In the genomic region with DNA sequence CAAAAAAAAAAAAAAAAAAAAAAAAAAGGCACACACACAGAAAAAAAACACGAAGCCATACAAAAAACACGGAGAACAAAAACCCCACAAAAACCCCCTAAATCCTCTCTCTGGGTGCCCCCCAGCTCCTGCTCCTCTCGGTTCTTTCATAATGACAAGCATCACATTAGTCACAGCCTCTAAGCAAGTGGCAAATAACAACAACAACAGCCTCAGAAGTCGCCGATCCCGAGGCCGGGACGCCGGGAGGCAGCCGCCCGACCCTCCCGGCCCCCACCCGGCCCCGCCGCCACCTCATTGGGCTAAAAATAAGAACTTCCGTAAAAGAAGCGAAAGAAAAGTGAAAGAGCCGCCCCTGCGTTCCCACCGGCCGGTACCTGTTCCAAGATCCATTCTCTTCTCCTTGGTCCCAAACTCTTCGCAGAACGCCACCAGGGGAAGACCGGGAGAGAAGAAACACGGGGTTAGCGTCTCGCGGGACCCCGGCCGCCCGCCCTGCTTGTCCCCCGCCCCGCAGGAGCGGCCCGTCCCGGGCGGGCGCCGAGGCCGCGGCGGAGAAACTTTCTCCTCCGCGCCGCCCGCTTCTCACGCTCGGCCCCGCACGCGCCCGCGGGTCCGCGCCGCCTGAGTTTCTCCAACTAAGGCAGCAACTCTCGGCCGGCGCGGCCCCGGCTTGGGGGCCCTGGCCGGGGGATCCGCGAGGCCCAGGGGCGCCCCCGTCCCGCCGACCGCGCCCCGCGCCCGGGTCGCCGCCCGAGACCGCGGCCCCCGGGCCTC, we compare ENCODE assay signal across 2 cellular contexts.
TF ChIP-seq lines count a peak whose summit lies in the region.

No MANE protein-coding gene starts in this region.

TF ChIP-seq in K562, 482 proteins besides CTCF, POLR2A, EP300 and RAD21 (continued from another document and continues in another):
- TF ChIP-seq, protein P1, sequence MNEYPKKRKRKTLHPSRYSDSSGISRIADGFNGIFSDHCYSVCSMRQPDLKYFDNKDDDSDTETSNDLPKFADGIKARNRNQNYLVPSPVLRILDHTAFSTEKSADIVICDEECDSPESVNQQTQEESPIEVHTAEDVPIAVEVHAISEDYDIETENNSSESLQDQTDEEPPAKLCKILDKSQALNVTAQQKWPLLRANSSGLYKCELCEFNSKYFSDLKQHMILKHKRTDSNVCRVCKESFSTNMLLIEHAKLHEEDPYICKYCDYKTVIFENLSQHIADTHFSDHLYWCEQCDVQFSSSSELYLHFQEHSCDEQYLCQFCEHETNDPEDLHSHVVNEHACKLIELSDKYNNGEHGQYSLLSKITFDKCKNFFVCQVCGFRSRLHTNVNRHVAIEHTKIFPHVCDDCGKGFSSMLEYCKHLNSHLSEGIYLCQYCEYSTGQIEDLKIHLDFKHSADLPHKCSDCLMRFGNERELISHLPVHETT (CRISPR knock-in tag; conservative IDR thresholded peaks at IDR 0.05 in 1 of 2, IDR thresholded peaks at IDR 0.05 in 1 of 2): peak in 1 of 2 experiments; percentile 2; a peak in 1 of 4 replicates
- no peak for TF ChIP-seq MTF1 (CRISPR knock-in tag; IDR thresholded peaks at IDR 0.05; ENCODE audit: borderline replicate concordance)
- TF ChIP-seq CC2D1A (IDR thresholded peaks at IDR 0.05): no peak
- TF ChIP-seq, protein P2, sequence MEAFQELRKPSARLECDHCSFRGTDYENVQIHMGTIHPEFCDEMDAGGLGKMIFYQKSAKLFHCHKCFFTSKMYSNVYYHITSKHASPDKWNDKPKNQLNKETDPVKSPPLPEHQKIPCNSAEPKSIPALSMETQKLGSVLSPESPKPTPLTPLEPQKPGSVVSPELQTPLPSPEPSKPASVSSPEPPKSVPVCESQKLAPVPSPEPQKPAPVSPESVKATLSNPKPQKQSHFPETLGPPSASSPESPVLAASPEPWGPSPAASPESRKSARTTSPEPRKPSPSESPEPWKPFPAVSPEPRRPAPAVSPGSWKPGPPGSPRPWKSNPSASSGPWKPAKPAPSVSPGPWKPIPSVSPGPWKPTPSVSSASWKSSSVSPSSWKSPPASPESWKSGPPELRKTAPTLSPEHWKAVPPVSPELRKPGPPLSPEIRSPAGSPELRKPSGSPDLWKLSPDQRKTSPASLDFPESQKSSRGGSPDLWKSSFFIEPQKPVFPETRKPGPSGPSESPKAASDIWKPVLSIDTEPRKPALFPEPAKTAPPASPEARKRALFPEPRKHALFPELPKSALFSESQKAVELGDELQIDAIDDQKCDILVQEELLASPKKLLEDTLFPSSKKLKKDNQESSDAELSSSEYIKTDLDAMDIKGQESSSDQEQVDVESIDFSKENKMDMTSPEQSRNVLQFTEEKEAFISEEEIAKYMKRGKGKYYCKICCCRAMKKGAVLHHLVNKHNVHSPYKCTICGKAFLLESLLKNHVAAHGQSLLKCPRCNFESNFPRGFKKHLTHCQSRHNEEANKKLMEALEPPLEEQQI (IDR thresholded peaks at IDR 0.05): no peak
- TF ChIP-seq, protein P3, sequence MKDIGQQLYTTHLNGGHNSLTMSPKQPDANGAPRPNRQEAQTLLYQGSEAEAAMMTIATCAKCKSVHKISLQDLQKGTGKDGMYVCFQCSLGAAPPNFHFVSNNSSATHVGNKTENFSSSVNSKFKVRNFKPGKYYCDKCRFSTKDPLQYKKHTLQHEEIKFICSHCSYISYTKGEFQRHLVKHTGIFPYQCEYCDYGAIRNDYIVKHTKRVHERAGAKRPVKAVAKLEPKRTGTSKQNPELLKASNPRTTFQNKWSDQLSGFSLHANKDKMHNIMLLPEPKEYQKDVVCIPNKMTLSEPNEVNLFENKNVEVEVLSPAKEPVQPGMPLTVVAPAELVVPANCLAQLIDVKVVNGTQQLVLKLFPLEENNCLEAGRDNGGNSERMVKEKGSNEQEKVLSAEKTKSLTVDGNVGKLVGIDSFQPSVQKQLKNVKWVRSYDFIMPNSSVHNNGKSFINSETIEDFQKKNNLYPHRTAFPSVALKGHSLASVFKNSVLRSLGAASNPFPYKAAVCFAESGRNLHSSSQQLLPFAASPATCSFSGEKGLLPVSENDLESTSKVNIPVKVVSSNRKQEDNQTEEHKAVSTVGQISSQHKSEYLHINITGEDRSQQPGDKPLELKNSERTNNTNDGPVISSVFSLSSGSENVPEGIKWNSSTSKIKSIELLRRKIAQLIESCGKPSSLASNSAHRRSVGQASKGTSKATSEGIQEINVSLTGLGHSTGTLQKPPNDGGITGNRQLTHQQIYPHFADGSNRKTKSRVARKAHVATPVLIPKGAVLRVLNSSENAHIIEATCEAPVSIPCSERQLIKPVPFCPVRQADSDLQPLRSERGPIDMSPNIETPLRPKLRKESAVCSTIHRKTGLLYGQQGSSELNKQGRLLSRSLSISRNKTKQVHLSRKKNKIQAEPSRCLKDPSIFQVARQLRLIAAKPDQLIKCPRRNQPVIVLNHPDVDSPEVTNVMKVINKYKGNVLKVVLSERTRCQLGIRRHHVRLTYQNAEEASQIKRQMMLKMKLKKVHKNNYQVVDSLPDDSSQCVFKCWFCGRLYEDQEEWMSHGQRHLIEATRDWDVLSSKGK (CRISPR knock-in tag; IDR thresholded peaks at IDR 0.05): no peak
- TF ChIP-seq GATA2 (CRISPR knock-in tag; IDR thresholded peaks at IDR 0.05): no peak
- peak; percentile 34; the same call in 1 of the 2 replicates for TF ChIP-seq GATAD2B (IDR thresholded peaks at IDR 0.05; ENCODE audit: borderline replicate concordance)
- TF ChIP-seq PTRF (tag; IDR thresholded peaks at IDR 0.05): no peak
- peak; percentile 36 for TF ChIP-seq ZNF384 (IDR thresholded peaks at IDR 0.05; ENCODE audit: low read depth, low read length)
- no peak for TF ChIP-seq ZNF586 (CRISPR knock-in tag; conservative IDR thresholded peaks at IDR 0.05)
- no peak for TF ChIP-seq ZNF24 (IDR thresholded peaks at IDR 0.05)
- no peak for TF ChIP-seq ZNF444 (CRISPR knock-in tag; IDR thresholded peaks at IDR 0.05)
- TF ChIP-seq ZFP36 (IDR thresholded peaks at IDR 0.05; ENCODE audit: low read depth, low read length, partially characterized antibody): no peak
- TF ChIP-seq SRSF1 (IDR thresholded peaks at IDR 0.05; ENCODE audit: low read depth, low read length): no peak
- TF ChIP-seq, protein P4, sequence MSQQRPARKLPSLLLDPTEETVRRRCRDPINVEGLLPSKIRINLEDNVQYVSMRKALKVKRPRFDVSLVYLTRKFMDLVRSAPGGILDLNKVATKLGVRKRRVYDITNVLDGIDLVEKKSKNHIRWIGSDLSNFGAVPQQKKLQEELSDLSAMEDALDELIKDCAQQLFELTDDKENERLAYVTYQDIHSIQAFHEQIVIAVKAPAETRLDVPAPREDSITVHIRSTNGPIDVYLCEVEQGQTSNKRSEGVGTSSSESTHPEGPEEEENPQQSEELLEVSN (IDR thresholded peaks at IDR 0.05; ENCODE audit: borderline replicate concordance in 1 of 2, extremely low read depth in 1 of 2, insufficient read depth in 1 of 2, insufficient read length in 1 of 2, low read depth in 1 of 2, low read length in 1 of 2, poor library complexity in 1 of 2, severe bottlenecking in 1 of 2): peak in 1 of 2 experiments; percentile 75
- TF ChIP-seq U2AF1 (optimal IDR thresholded peaks at IDR 0.05; ENCODE audit: low read depth, low read length): no peak
- no peak for TF ChIP-seq ZBTB1 (CRISPR knock-in tag; IDR thresholded peaks at IDR 0.05; ENCODE audit: borderline replicate concordance, low read depth)
- TF ChIP-seq SNIP1 (IDR thresholded peaks at IDR 0.05; ENCODE audit: low read depth): no peak
- no peak for TF ChIP-seq RCOR1 (IDR thresholded peaks at IDR 0.05; ENCODE audit: borderline replicate concordance in 1 of 2, low read depth in 2 of 2, low read length in 2 of 2)
- TF ChIP-seq MEIS2 (IDR thresholded peaks at IDR 0.05; ENCODE audit: partially characterized antibody): no peak
- peak; percentile 40; the same call in 1 of the 2 replicates for TF ChIP-seq ZBTB7A (IDR thresholded peaks at IDR 0.05; ENCODE audit: borderline replicate concordance, control insufficient read depth, low read depth, low read length)
- peak; percentile 14 for TF ChIP-seq SAP30 (IDR thresholded peaks at IDR 0.05; ENCODE audit: borderline replicate concordance, insufficient read depth, low read depth, low read length, poor library complexity, severe bottlenecking)
- TF ChIP-seq CSDE1 (IDR thresholded peaks at IDR 0.05): no peak

TF ChIP-seq in HepG2, 621 proteins besides CTCF, POLR2A, EP300 and RAD21 (continued from another document):
- TF ChIP-seq, protein P5, sequence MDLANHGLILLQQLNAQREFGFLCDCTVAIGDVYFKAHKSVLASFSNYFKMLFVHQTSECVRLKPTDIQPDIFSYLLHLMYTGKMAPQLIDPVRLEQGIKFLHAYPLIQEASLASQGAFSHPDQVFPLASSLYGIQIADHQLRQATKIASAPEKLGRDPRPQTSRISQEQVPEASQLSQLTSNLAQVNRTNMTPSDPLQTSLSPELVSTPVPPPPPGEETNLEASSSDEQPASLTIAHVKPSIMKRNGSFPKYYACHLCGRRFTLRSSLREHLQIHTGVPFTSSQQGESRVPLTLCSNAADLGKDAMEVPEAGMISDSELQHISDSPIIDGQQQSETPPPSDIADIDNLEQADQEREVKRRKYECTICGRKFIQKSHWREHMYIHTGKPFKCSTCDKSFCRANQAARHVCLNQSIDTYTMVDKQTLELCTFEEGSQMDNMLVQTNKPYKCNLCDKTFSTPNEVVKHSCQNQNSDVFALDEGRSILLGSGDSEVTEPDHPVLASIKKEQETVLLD (CRISPR knock-in tag; IDR thresholded peaks at IDR 0.05; ENCODE audit: low read depth): 0 out of 2 replicates have a peak, but pooled peaks have one; percentile 24
- TF ChIP-seq, protein P6, sequence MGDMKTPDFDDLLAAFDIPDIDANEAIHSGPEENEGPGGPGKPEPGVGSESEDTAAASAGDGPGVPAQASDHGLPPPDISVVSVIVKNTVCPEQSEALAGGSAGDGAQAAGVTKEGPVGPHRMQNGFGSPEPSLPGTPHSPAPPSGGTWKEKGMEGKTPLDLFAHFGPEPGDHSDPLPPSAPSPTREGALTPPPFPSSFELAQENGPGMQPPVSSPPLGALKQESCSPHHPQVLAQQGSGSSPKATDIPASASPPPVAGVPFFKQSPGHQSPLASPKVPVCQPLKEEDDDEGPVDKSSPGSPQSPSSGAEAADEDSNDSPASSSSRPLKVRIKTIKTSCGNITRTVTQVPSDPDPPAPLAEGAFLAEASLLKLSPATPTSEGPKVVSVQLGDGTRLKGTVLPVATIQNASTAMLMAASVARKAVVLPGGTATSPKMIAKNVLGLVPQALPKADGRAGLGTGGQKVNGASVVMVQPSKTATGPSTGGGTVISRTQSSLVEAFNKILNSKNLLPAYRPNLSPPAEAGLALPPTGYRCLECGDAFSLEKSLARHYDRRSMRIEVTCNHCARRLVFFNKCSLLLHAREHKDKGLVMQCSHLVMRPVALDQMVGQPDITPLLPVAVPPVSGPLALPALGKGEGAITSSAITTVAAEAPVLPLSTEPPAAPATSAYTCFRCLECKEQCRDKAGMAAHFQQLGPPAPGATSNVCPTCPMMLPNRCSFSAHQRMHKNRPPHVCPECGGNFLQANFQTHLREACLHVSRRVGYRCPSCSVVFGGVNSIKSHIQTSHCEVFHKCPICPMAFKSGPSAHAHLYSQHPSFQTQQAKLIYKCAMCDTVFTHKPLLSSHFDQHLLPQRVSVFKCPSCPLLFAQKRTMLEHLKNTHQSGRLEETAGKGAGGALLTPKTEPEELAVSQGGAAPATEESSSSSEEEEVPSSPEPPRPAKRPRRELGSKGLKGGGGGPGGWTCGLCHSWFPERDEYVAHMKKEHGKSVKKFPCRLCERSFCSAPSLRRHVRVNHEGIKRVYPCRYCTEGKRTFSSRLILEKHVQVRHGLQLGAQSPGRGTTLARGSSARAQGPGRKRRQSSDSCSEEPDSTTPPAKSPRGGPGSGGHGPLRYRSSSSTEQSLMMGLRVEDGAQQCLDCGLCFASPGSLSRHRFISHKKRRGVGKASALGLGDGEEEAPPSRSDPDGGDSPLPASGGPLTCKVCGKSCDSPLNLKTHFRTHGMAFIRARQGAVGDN (CRISPR knock-in tag; IDR thresholded peaks at IDR 0.05): peak; percentile 40; the same call in 1 of the 2 replicates
- TF ChIP-seq HNRNPLL (IDR thresholded peaks at IDR 0.05; ENCODE audit: low read depth, low read length, poor library complexity, severe bottlenecking): peak; percentile 46
- no peak for TF ChIP-seq SOX5 (CRISPR knock-in tag; IDR thresholded peaks at IDR 0.05; ENCODE audit: borderline replicate concordance)
- TF ChIP-seq, protein P7, sequence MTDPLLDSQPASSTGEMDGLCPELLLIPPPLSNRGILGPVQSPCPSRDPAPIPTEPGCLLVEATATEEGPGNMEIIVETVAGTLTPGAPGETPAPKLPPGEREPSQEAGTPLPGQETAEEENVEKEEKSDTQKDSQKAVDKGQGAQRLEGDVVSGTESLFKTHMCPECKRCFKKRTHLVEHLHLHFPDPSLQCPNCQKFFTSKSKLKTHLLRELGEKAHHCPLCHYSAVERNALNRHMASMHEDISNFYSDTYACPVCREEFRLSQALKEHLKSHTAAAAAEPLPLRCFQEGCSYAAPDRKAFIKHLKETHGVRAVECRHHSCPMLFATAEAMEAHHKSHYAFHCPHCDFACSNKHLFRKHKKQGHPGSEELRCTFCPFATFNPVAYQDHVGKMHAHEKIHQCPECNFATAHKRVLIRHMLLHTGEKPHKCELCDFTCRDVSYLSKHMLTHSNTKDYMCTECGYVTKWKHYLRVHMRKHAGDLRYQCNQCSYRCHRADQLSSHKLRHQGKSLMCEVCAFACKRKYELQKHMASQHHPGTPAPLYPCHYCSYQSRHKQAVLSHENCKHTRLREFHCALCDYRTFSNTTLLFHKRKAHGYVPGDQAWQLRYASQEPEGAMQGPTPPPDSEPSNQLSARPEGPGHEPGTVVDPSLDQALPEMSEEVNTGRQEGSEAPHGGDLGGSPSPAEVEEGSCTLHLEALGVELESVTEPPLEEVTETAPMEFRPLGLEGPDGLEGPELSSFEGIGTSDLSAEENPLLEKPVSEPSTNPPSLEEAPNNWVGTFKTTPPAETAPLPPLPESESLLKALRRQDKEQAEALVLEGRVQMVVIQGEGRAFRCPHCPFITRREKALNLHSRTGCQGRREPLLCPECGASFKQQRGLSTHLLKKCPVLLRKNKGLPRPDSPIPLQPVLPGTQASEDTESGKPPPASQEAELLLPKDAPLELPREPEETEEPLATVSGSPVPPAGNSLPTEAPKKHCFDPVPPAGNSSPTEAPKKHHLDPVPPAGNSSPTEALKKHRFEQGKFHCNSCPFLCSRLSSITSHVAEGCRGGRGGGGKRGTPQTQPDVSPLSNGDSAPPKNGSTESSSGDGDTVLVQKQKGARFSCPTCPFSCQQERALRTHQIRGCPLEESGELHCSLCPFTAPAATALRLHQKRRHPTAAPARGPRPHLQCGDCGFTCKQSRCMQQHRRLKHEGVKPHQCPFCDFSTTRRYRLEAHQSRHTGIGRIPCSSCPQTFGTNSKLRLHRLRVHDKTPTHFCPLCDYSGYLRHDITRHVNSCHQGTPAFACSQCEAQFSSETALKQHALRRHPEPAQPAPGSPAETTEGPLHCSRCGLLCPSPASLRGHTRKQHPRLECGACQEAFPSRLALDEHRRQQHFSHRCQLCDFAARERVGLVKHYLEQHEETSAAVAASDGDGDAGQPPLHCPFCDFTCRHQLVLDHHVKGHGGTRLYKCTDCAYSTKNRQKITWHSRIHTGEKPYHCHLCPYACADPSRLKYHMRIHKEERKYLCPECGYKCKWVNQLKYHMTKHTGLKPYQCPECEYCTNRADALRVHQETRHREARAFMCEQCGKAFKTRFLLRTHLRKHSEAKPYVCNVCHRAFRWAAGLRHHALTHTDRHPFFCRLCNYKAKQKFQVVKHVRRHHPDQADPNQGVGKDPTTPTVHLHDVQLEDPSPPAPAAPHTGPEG (CRISPR knock-in tag; IDR thresholded peaks at IDR 0.05): 0 out of 2 replicates have a peak, but pooled peaks have one; percentile 16
- TF ChIP-seq, protein P8, sequence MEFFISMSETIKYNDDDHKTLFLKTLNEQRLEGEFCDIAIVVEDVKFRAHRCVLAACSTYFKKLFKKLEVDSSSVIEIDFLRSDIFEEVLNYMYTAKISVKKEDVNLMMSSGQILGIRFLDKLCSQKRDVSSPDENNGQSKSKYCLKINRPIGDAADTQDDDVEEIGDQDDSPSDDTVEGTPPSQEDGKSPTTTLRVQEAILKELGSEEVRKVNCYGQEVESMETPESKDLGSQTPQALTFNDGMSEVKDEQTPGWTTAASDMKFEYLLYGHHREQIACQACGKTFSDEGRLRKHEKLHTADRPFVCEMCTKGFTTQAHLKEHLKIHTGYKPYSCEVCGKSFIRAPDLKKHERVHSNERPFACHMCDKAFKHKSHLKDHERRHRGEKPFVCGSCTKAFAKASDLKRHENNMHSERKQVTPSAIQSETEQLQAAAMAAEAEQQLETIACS (CRISPR knock-in tag; IDR thresholded peaks at IDR 0.05): 0 out of 2 replicates have a peak, but pooled peaks have one; percentile 61
- peak; percentile 21; the same call in 1 of the 2 replicates for TF ChIP-seq ZFY (CRISPR knock-in tag; IDR thresholded peaks at IDR 0.05)
- TF ChIP-seq CHD2 (IDR thresholded peaks at IDR 0.05; ENCODE audit: low read depth, low read length): peak; percentile 71
